8 cellular contexts compared by ENCODE assay signal in the genomic region with DNA sequence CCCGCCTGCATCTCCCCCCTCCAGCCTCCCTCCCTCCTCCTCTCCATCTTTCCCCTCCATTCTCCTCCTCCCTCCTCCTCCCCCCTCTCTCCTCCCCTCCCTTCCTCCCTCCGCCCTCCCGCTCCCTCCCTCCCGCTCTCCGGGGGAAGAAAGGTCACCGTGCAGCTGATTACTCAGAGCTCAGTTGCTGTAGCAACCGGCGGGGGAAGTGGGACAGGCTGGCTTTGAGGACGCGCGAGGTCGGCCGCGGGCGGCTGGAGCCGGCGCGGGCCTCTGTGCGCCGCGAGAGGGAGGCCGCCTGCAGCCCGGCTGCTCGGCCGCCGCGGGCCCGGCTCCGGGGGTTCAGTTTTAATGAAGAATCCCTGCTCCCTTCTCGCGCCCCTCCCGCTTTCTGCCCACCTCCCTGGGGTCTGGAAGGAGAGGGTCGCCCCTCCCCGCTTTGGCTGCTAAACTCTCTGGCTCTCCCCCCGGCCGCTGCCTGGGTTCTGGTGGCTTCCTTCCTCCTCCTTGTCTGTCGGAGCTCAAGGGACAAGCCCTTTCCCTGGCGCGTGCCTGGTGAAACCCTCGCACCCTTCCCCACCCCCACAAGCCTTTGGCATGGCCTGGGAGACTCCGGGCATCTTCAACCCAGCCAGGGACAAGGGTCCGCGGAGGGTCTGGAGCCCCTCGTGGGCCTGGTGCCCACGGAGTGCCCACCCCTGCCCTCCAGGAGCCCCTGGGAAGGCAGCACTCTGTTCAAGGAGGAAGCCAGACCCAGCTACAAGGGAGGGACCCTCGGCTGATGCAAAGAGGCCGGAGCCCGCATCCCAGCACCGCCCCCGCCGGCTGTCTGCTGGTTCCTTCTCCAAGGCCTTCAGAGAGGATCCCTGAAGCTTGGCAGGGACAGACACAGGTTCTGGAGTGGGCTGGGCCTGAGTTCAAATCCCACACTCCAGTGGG.
A peak's percentile ranks its signal among the peaks of the same experiment; 100 is the strongest.
DNase-seq lines count a peak whose midpoint lies in the region; ATAC-seq and TF ChIP-seq lines count a peak whose summit lies in the region.

No MANE protein-coding gene starts in this region.

- H3K27ac Mint-ChIP-seq in central memory CD8-positive, alpha-beta T cell (ENCODE audit: low read depth): peak overlapping the region; percentile 95

- H3K4me1 Mint-ChIP-seq in central memory CD8-positive, alpha-beta T cell: peaks cover 34% of the 10 kb centered on the region

- peaks cover 13% of the 10 kb centered on the region for H3K36me3 Mint-ChIP-seq in central memory CD8-positive, alpha-beta T cell (ENCODE audit: insufficient read depth)

- no peaks in the 10 kb centered on the region for H3K27me3 Mint-ChIP-seq in central memory CD8-positive, alpha-beta T cell

- 2 to 5% (median 3%) methylated on average over 36 to 51 of the region's 51 CpGs for WGBS in spleen, 5 donors

- no peaks in the 10 kb centered on the region for H3K27me3 ChIP-seq in spleen (replicated peaks in 1 of 7)

- H3K36me3 ChIP-seq in spleen: no peaks in the 10 kb centered on the region

- H3K9me3 Mint-ChIP-seq in central memory CD8-positive, alpha-beta T cell: no peaks in the 10 kb centered on the region

- DNase-seq in NCI-H226 (peak; percentile 95), islet precursor cell (peak; percentile 99), spleen (peak; percentile 98)
- peak; percentile 81 for DNase-seq in activated CD4-positive, CD25-positive, alpha-beta regulatory T cell treated with anti-CD3 and anti-CD28 coated beads, Interleukin-2, amount 50 U/mL, for 72 hours
- DNase-seq in central memory CD8-positive, alpha-beta T cell (ENCODE audit: low spot score in 2 of 2): peak; percentile 62 to 80

- ATAC-seq in GM18498 (IDR thresholded peaks at IDR 0.05; ENCODE audit: unreplicated experiment): peak; percentile 67
- ATAC-seq in HG03108 (IDR thresholded peaks at IDR 0.05; ENCODE audit: unreplicated experiment): peak; percentile 73
- ATAC-seq in central memory CD8-positive, alpha-beta T cell (replicated peaks; ENCODE audit: extremely low read depth, poor library complexity, severe bottlenecking): peak; percentile 75
- ATAC-seq in HG02973 (IDR thresholded peaks at IDR 0.05; ENCODE audit: unreplicated experiment): no peak

- intact Hi-C loops in spleen (cut with DNase I; ENCODE audit: low total_unique reads): no loop called here

- peak overlapping the region; percentile 81 for H3K4me3 Mint-ChIP-seq in central memory CD8-positive, alpha-beta T cell

- H3K9me3 ChIP-seq in spleen: no peaks in the 10 kb centered on the region

- peaks cover 28 to 71% (median 47%) of the 10 kb centered on the region in 6 donors for H3K4me1 ChIP-seq in spleen

- H3K27ac ChIP-seq in spleen: peak overlapping the region; percentile 81 to 98 (median 94)

- peak in 1 of 3 donors; percentile 51 for TF ChIP-seq POLR2A in spleen (IDR thresholded peaks at IDR 0.05)

- H3K4me3 ChIP-seq in spleen: peak overlapping the region in 6 of 8 donors; percentile 19 to 69 (median 36)

- TF ChIP-seq CTCF in spleen (IDR thresholded peaks at IDR 0.05 in 8 of 11, conservative IDR thresholded peaks at IDR 0.05 in 3 of 11): peak in 5 of 11 experiments; percentile 7 to 37 (median 23)
